ENCODE assay signal across 27 cellular contexts in the genomic region with DNA sequence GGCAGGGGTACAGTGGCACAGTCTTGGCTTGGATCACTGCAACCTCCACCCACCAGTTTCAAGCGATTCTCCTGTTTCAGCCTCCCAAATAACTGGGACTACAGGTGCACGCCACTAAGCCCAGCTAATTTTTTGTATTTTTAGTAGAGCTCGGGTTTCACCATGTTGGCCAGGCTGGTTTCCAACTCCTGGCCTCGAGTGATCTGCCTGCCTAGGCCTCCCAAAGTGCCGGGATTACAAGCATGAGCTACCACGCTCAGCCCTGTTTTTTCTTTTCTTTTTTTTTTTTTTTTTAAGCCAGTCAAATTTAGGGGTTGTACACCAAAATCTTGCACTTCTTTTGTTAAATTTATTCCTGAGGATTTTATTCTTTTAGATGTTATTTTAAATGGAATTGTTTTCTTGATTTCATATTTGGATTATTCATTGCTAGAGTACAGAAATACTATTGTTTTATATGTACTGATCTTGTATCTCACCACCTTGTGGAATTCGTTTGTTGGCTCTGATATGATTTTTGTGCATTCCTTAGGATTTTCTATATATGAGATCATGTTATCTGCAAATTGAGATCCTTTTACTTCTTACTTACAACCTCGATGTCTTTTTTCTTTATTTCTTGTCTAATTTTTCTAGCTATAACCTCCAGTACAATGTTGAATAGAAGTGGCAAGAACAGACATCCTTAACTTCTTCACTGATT.
A peak's percentile ranks its signal among the peaks of the same experiment; 100 is the strongest.
DNase-seq lines count a peak whose midpoint lies in the region; ATAC-seq, FAIRE-seq and TF ChIP-seq lines count a peak whose summit lies in the region.
"Had no signal": no experiment of that assay in that cellular context is flagged by ENCODE, and none has a peak within 500 bp of the region (broad histone marks: within the 10 kb centered on the region; RNA-seq: fewer than 3 reads in every experiment).

No MANE protein-coding gene starts in this region.

- DNase-seq in GM23248: no peak
- DNase-seq in SJCRH30: peak; percentile 29 to 56
- DNase-seq in choroid plexus epithelial cell (ENCODE audit: low read depth): peak; percentile 50
- peak; percentile 34 for DNase-seq in non-pigmented ciliary epithelial cell (ENCODE audit: low read depth)
- no peak for DNase-seq in kidney
- DNase-seq: activated naive CD4-positive, alpha-beta T cell treated with anti-CD3 and anti-CD28 coated beads for 36 hours; activated T-cell treated with anti-CD3 and anti-CD28 coated beads, Interleukin-2, amount 50 U/mL, for 48 hours; CD4-positive, CD25-positive, alpha-beta regulatory T cell; cerebellar nuclear complex; DMS 273 treated with DMSO at 0.1 percent for 48 hours; foreskin fibroblast; heart right ventricle; KG1; left cardiac atrium; mammary epithelial cell; NCI-H1436 treated with DMSO at 0.1 percent for 48 hours; NCI-H524; SIG-M5; uterus had no signal

- WGBS in GM23248 (ENCODE audit: low coverage in 1 of 2, low lambda C conversion rate in 2 of 2, missing lambda C conversion rate in 2 of 2), 2 experiments: 80% methylated on average over 8 of the region's 8 CpGs

- peak overlapping the region; percentile 25 for H3K4me2 ChIP-seq in GM23248 (ENCODE audit: unreplicated experiment)
- H3K4me2 ChIP-seq: smooth muscle cell had no signal

- peaks cover 14% of the 10 kb centered on the region; the same call in 1 of the 2 replicates for H4K20me1 ChIP-seq in GM23248 (ENCODE audit: insufficient read depth)

- H3K9ac ChIP-seq in GM23248 (no peak overlapping the region), kidney (ENCODE audit: low read length in 2 of 2) (no peak overlapping the region)

- H3K9me3 ChIP-seq in GM23248 (ENCODE audit: low read depth) (no peaks in the 10 kb centered on the region), SJCRH30 (replicated peaks) (no peaks in the 10 kb centered on the region), kidney (ENCODE audit: control insufficient read depth in 1 of 2, low read length in 2 of 2) (no peaks in the 10 kb centered on the region)
- H3K9me3 ChIP-seq: ascending aorta, uterus had no signal

- H3K27ac ChIP-seq in GM23248 (no peak overlapping the region), SJCRH30 (no peak overlapping the region), kidney (ENCODE audit: low read depth in 2 of 2, low read length in 2 of 2) (no peak overlapping the region)
- H3K27ac ChIP-seq: ascending aorta, epithelial cell of prostate, heart right ventricle, uterus had no signal

- H3K4me1 ChIP-seq in GM23248 (ENCODE audit: insufficient read depth): peaks cover 44% of the 10 kb centered on the region
- H3K4me1 ChIP-seq in SJCRH30: peaks cover 19% of the 10 kb centered on the region
- H3K4me1 ChIP-seq in kidney (ENCODE audit: control insufficient read depth in 1 of 2, insufficient read depth in 1 of 2, low read depth in 1 of 2, low read length in 2 of 2): peaks cover 0 to 8% of the 10 kb centered on the region in 2 donors

- no peak for TF ChIP-seq CTCF in choroid plexus epithelial cell (conservative IDR thresholded peaks at IDR 0.05; ENCODE audit: low read depth, low read length)
- TF ChIP-seq CTCF in kidney (IDR thresholded peaks at IDR 0.05; ENCODE audit: borderline replicate concordance, extremely low read depth, insufficient read depth): no peak

- H3K4me3 ChIP-seq in GM23248: no peak overlapping the region
- no peak overlapping the region for H3K4me3 ChIP-seq in SJCRH30
- H3K4me3 ChIP-seq in choroid plexus epithelial cell (ENCODE audit: low read depth, low read length): no peak overlapping the region
- H3K4me3 ChIP-seq in kidney (ENCODE audit: low read length in 2 of 2): no peak overlapping the region
- H3K4me3 ChIP-seq: ascending aorta, heart right ventricle, smooth muscle cell, uterus had no signal

- H3K27me3 ChIP-seq in GM23248 (replicated peaks; ENCODE audit: insufficient read depth): no peaks in the 10 kb centered on the region
- H3K27me3 ChIP-seq in SJCRH30: no peaks in the 10 kb centered on the region
- H3K27me3 ChIP-seq: ascending aorta, heart right ventricle, uterus had no signal

- peaks cover 92% of the 10 kb centered on the region for H3K79me2 ChIP-seq in GM23248 (ENCODE audit: insufficient read depth)

- no peak overlapping the region for H2AFZ ChIP-seq in GM23248

- no peaks in the 10 kb centered on the region for H3K36me3 ChIP-seq in GM23248 (ENCODE audit: low read depth)
- H3K36me3 ChIP-seq in SJCRH30: 0 out of 2 replicates have a peak, but pooled peaks cover 2% of the 10 kb centered on the region
- H3K36me3 ChIP-seq in kidney (ENCODE audit: control insufficient read depth in 1 of 2, insufficient read depth in 2 of 2, low read length in 2 of 2): peaks cover 0 to 3% of the 10 kb centered on the region in 2 donors
- H3K36me3 ChIP-seq: ascending aorta, uterus had no signal

- FAIRE-seq in kidney (lab: Jason Lieb, UNC): no peak
- FAIRE-seq: GM19239 had no signal

- intact Hi-C loops in kidney (cut with DNase I): no loop called here

- peaks cover 49% of the 10 kb centered on the region for H3F3A ChIP-seq in GM23248 (ENCODE audit: insufficient read depth)

- H3K9me2 ChIP-seq in GM23248 (ENCODE audit: insufficient read depth): no peaks in the 10 kb centered on the region

- no peak for ATAC-seq in GM21526 (IDR thresholded peaks at IDR 0.05; ENCODE audit: low FRiP score, unreplicated experiment)
- no peak for ATAC-seq in GM21360 (IDR thresholded peaks at IDR 0.05; ENCODE audit: unreplicated experiment)
- ATAC-seq: heart right ventricle; left cardiac atrium; Panc1; stimulated activated effector memory CD8-positive, alpha-beta T cell treated with anti-CD3 and anti-CD28 coated beads, Interleukin-12 subunit alpha, Interleukin-12 subunit beta, amount 100 ng/mL, for 72 hours had no signal

- in situ Hi-C loops in GM23248 (cut with MboI): no loop called here

Comparison
In these comparisons a context has a peak if more than half of its experiments do, and no peak if none do; other contexts are left out.
1. DNase-seq: peak in SJCRH30 (2 of 2), choroid plexus epithelial cell (single experiment) and non-pigmented ciliary epithelial cell (single experiment); none in GM23248 (single experiment) and kidney (single experiment).